26 cellular contexts compared by ENCODE assay signal in genomic region chr7:40675741-40676140, GRCh38.
"Had no signal": no experiment of that assay in that cellular context is flagged by ENCODE, and none has a peak within 500 bp of the region (broad histone marks: within the 10 kb centered on the region; RNA-seq: fewer than 3 reads in every experiment).

No MANE protein-coding gene starts in this region.

- H3K4me3 Mint-ChIP-seq: effector memory CD8-positive, alpha-beta T cell; mesothelial cell of epicardium; naive B cell; natural killer cell treated with Interleukin-12 subunit alpha and Interleukin-12 subunit beta and Interleukin-15 and Interleukin-18, amount 100 ng/mL, for 72 hours; neural crest cell; stimulated activated effector memory CD8-positive, alpha-beta T cell treated with anti-CD3 and anti-CD28 coated beads, Interleukin-12 subunit alpha, Interleukin-12 subunit beta, amount 100 ng/mL, for 72 hours had no signal

- H3K27me3 ChIP-seq: esophagus squamous epithelium, sigmoid colon, stomach, testis, tibial artery, upper lobe of left lung had no signal

- H3K4me1 ChIP-seq: esophagus squamous epithelium, psoas muscle, sigmoid colon, stomach, testis, upper lobe of left lung had no signal

- H3K4me3 ChIP-seq: coronary artery, esophagus squamous epithelium, lung, mucosa of descending colon, psoas muscle, sigmoid colon, stomach, testis, tibial artery, upper lobe of left lung had no signal

- H3K36me3 Mint-ChIP-seq: mesothelial cell of epicardium; naive B cell; natural killer cell treated with Interleukin-12 subunit alpha and Interleukin-12 subunit beta and Interleukin-15 and Interleukin-18, amount 100 ng/mL, for 72 hours; stimulated activated effector memory CD8-positive, alpha-beta T cell treated with anti-CD3 and anti-CD28 coated beads, Interleukin-12 subunit alpha, Interleukin-12 subunit beta, amount 100 ng/mL, for 72 hours had no signal

- H3K27ac ChIP-seq: coronary artery, esophagus squamous epithelium, psoas muscle, sigmoid colon, stomach, testis, tibial artery, upper lobe of left lung had no signal

- H3K4me1 Mint-ChIP-seq: naive B cell; stimulated activated effector memory CD8-positive, alpha-beta T cell treated with anti-CD3 and anti-CD28 coated beads, Interleukin-12 subunit alpha, Interleukin-12 subunit beta, amount 100 ng/mL, for 72 hours had no signal

- H3K36me3 ChIP-seq: esophagus squamous epithelium, sigmoid colon, stomach, tibial artery, upper lobe of left lung had no signal

- FAIRE-seq: endometrium, frontal cortex, kidney, urothelium cell line had no signal

- H3K27ac Mint-ChIP-seq: effector memory CD8-positive, alpha-beta T cell; mesothelial cell of epicardium; natural killer cell treated with Interleukin-12 subunit alpha and Interleukin-12 subunit beta and Interleukin-15 and Interleukin-18, amount 100 ng/mL, for 72 hours; stimulated activated effector memory CD8-positive, alpha-beta T cell treated with anti-CD3 and anti-CD28 coated beads, Interleukin-12 subunit alpha, Interleukin-12 subunit beta, amount 100 ng/mL, for 72 hours had no signal

- ATAC-seq: effector memory CD8-positive, alpha-beta T cell; left lobe of liver; mucosa of descending colon; natural killer cell treated with Interleukin-12 subunit alpha and Interleukin-12 subunit beta and Interleukin-15 and Interleukin-18, amount 100 ng/mL, for 72 hours; psoas muscle; right cardiac atrium; stimulated activated effector memory CD8-positive, alpha-beta T cell treated with anti-CD3 and anti-CD28 coated beads, Interleukin-12 subunit alpha, Interleukin-12 subunit beta, amount 100 ng/mL, for 72 hours had no signal

- H3K9me3 ChIP-seq: esophagus squamous epithelium, mucosa of descending colon, psoas muscle, sigmoid colon, stomach, testis, tibial artery, upper lobe of left lung had no signal

- H3K27me3 Mint-ChIP-seq: effector memory CD8-positive, alpha-beta T cell; naive B cell had no signal

- DNase-seq: effector memory CD8-positive, alpha-beta T cell; esophagus squamous epithelium; kidney; mesenchymal stem cell; mucosa of descending colon; naive B cell; psoas muscle; right cardiac atrium; sigmoid colon; stimulated activated CD4-positive, alpha-beta T cell treated with anti-CD3 and anti-CD28 coated beads, Interleukin-2, amount 100 ng/mL, for 24 hours; stimulated activated CD4-positive, alpha-beta T cell treated with anti-CD3 and anti-CD28 coated beads, Interleukin-4, amount 100 ng/mL, for 24 hours; stimulated activated naive CD4-positive, alpha-beta T cell treated with Interleukin-2 at 50 U/mL for 16 hours; stomach; testis; tibial artery had no signal
